22 cellular contexts compared by ENCODE assay signal in genomic region chr9:133608382-133608781, GRCh38. TPM values are rescaled to one million over a fixed set of nuclear protein-coding genes. Genes with fewer than 3 reads are reported as not detected.
A peak's percentile ranks its signal among the peaks of the same experiment; 100 is the strongest.
DNase-seq lines count a peak whose midpoint lies in the region; ATAC-seq and TF ChIP-seq lines count a peak whose summit lies in the region.
"Had no signal": no experiment of that assay in that cellular context is flagged by ENCODE, and none has a peak within 500 bp of the region (broad histone marks: within the 10 kb centered on the region; RNA-seq: fewer than 3 reads in every experiment).

No MANE protein-coding gene starts in this region.

- peak overlapping the region; percentile 71 for H3K4me3 ChIP-seq in BE2C (ENCODE audit: low read depth, low read length)
- H3K4me3 ChIP-seq in HUES6 (ENCODE audit: low read depth, low read length): peak overlapping the region; percentile 54
- peak overlapping the region; percentile 32 for H3K4me3 ChIP-seq in mesodermal cell (ENCODE audit: extremely low read depth, insufficient read depth, low read length, poor library complexity, severe bottlenecking)
- H3K4me3 ChIP-seq in effector memory CD4-positive, alpha-beta T cell (ENCODE audit: insufficient read depth, low read depth, low read length, poor library complexity, severe bottlenecking): no peak overlapping the region
- H3K4me3 ChIP-seq: BLaER1, SK-N-MC had no signal

- no peaks in the 10 kb centered on the region for H3K9me3 ChIP-seq in BE2C
- no peaks in the 10 kb centered on the region for H3K9me3 ChIP-seq in HUES6 (ENCODE audit: control insufficient read depth, insufficient read depth, low read depth, low read length)
- no peaks in the 10 kb centered on the region for H3K9me3 ChIP-seq in mesodermal cell (ENCODE audit: control insufficient read depth, low read length)
- H3K9me3 ChIP-seq in effector memory CD4-positive, alpha-beta T cell (ENCODE audit: control insufficient read depth, low read length): no peaks in the 10 kb centered on the region
- H3K9me3 ChIP-seq: BLaER1 had no signal

- peaks cover 40% of the 10 kb centered on the region for H3K27me3 Mint-ChIP-seq in brain

- H3K27ac Mint-ChIP-seq in brain: peak overlapping the region in 2 of 5 experiments; percentile 41 to 82
- H3K27ac Mint-ChIP-seq: CD4-positive, alpha-beta memory T cell had no signal

- H3K27me3 ChIP-seq in BE2C: no peaks in the 10 kb centered on the region
- H3K27me3 ChIP-seq in HUES6 (ENCODE audit: control insufficient read depth, insufficient read depth, low read length): peaks cover 63% of the 10 kb centered on the region
- H3K27me3 ChIP-seq in effector memory CD4-positive, alpha-beta T cell (replicated peaks; ENCODE audit: control insufficient read depth, insufficient read depth, low read length, poor library complexity, severe bottlenecking): peaks cover 9% of the 10 kb centered on the region

- DNase-seq in BE2C: no peak
- no peak for DNase-seq in effector memory CD4-positive, alpha-beta T cell
- no peak for DNase-seq in GM19238 (ENCODE audit: insufficient read length, low spot score)
- DNase-seq in stimulated activated naive CD8-positive, alpha-beta T cell treated with anti-CD3 and anti-CD28 coated beads, Interleukin-15, Interleukin-2, amounts not matched to agents 100 U/mL and 50 U/mL, for 24 hours: no peak
- DNase-seq: CD4-positive, alpha-beta memory T cell; DMS153; KG1; NCI-H1105 treated with DMSO at 0.1 percent for 48 hours; NCI-H1694; NCI-H2081 treated with DMSO at 0.1 percent for 48 hours; NCI-H510A; NCI-H774; OCI-M1; SHP77 had no signal

- no peak overlapping the region for H3K9ac ChIP-seq in HUES6 (ENCODE audit: low read length)
- H3K9ac ChIP-seq: BLaER1 had no signal

- 81 to 100% methylated on average over 2 of the region's 7 CpGs for WGBS in mesodermal cell (ENCODE audit: insufficient coverage in 2 of 2), 2 experiments

- H3K36me3 ChIP-seq in BE2C (peaks cover 35% of the 10 kb centered on the region), HUES6 (ENCODE audit: control insufficient read depth, insufficient read depth, low read length) (no peaks in the 10 kb centered on the region), mesodermal cell (ENCODE audit: control insufficient read depth, insufficient read depth, low read length) (no peaks in the 10 kb centered on the region)
- H3K36me3 ChIP-seq in effector memory CD4-positive, alpha-beta T cell (ENCODE audit: control insufficient read depth, insufficient read depth, low read length): no peaks in the 10 kb centered on the region
- H3K36me3 ChIP-seq: BLaER1 had no signal

- TF ChIP-seq CTCF in BE2C (IDR thresholded peaks at IDR 0.05; ENCODE audit: low read depth, low read length): no peak
- no peak for TF ChIP-seq CTCF in brain (conservative IDR thresholded peaks at IDR 0.05)

- H3K4me3 Mint-ChIP-seq in brain: peak overlapping the region; percentile 35 to 78 (median 65)
- H3K4me3 Mint-ChIP-seq: CD4-positive, alpha-beta memory T cell had no signal

- H3K4me1 ChIP-seq in BE2C (peaks cover 59% of the 10 kb centered on the region), HUES6 (ENCODE audit: control insufficient read depth, insufficient read depth, low read length) (peaks cover 5% of the 10 kb centered on the region; the same call in 1 of the 2 replicates), mesodermal cell (ENCODE audit: control insufficient read depth, insufficient read depth, low read length, poor library complexity, severe bottlenecking) (peaks cover 9% of the 10 kb centered on the region)
- no peaks in the 10 kb centered on the region for H3K4me1 ChIP-seq in effector memory CD4-positive, alpha-beta T cell (ENCODE audit: control insufficient read depth, insufficient read depth, low read length, poor library complexity, severe bottlenecking)

- ATAC-seq in GM21515 (IDR thresholded peaks at IDR 0.05; ENCODE audit: unreplicated experiment): no peak
- ATAC-seq in stimulated activated naive CD8-positive, alpha-beta T cell treated with anti-CD3 and anti-CD28 coated beads, Interleukin-15, Interleukin-2, amounts not matched to agents 100 U/mL and 50 U/mL, for 24 hours: no peak
- ATAC-seq: HCT116 had no signal

- peaks cover 0 to 5% (median 0%) of the 10 kb centered on the region in 5 experiments for H3K9me3 Mint-ChIP-seq in brain
- H3K9me3 Mint-ChIP-seq: CD4-positive, alpha-beta memory T cell had no signal

- no peaks in the 10 kb centered on the region for H3K36me3 Mint-ChIP-seq in brain
- H3K36me3 Mint-ChIP-seq: CD4-positive, alpha-beta memory T cell had no signal

- peaks cover 77% of the 10 kb centered on the region for H3K4me1 Mint-ChIP-seq in brain

- H3K27ac ChIP-seq in HUES6 (ENCODE audit: low read depth, low read length): no peak overlapping the region
- H3K27ac ChIP-seq in mesodermal cell (ENCODE audit: low read depth, low read length, severe bottlenecking): no peak overlapping the region
- H3K27ac ChIP-seq in effector memory CD4-positive, alpha-beta T cell (ENCODE audit: insufficient read depth, low read length, poor library complexity, severe bottlenecking): no peak overlapping the region
- H3K27ac ChIP-seq: BLaER1, SK-N-MC had no signal

RNA-seq across cellular contexts. Expression of gene FAM163B, which starts 0.8 kb away (rescaled TPM):
- 8.5 TPM for polyA plus RNA-seq in BE2C (2012; ENCODE audit: insufficient read depth, insufficient read length, low read depth)
- polyA plus RNA-seq in brain (ENCODE audit: insufficient read depth, low read depth, low replicate concordance): 89.4 TPM
- polyA plus RNA-seq in mesodermal cell (2013, experiment 1 of 2): 9.5 TPM
- polyA plus RNA-seq in mesodermal cell (2013, experiment 2 of 2): 6.8 TPM
- polyA plus RNA-seq: CD4-positive, alpha-beta memory T cell; HepG2 had no signal

RNA-seq across cellular contexts. Expression of gene DBH, which starts 27.8 kb away (rescaled TPM):
- polyA plus RNA-seq in BE2C (2012; ENCODE audit: insufficient read depth, insufficient read length, low read depth): 42.7 TPM
- 4.9 TPM for polyA plus RNA-seq in brain (ENCODE audit: insufficient read depth, low read depth, low replicate concordance)
- polyA plus RNA-seq in mesodermal cell (2013, experiment 1 of 2): 0.11 TPM
- polyA plus RNA-seq in mesodermal cell (2013, experiment 2 of 2): not detected
- polyA plus RNA-seq: HepG2 had no signal
